9 cellular contexts compared by ENCODE assay signal in the genomic region with DNA sequence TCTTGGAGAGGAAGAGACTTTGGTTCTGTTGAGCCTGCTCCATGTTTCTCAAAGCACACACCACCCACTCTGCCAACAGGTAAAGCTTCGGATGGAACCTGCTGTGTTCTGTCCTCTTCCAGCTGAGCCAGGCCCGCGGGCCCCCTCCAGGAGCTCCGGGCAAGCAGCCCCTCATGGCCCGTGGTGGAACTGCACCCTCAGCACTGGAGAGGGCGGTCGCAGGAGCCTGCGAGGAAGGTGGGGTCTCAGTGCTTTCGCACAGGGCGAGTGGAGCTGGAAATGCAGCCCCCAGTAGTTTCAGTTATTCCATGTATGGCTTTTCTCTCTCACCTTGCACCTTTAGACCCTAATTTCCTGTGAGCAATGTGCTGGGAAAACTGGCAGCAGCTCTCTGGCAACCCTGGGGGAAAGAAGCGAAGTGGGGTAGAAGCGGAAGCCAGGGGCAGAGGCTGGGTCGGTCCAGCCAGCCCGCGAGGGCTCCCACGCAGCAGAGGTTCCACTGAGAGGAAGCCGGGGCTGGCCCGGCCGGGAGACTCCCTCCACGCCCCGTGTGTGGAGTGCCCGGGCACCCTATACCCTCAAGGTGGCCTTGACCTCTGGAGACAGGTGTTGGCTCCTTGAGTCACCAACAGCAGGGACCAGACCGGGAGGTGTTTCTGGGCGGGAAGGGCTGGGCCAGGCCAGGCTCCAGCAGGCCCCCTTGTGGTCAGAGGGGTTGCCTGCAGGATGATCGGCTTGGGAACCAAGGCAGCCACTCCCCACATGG.
DNase-seq lines count a peak whose midpoint lies in the region; ATAC-seq and TF ChIP-seq lines count a peak whose summit lies in the region.
"Had no signal": no experiment of that assay in that cellular context is flagged by ENCODE, and none has a peak within 500 bp of the region (broad histone marks: within the 10 kb centered on the region; RNA-seq: fewer than 3 reads in every experiment).

No MANE protein-coding gene starts in this region.

- no peaks in the 10 kb centered on the region for H3K4me1 ChIP-seq in HAP-1
- no peaks in the 10 kb centered on the region for H3K4me1 ChIP-seq in Loucy (ENCODE audit: insufficient read depth, low read length, poor library complexity, severe bottlenecking)
- peaks cover 5 to 6% of the 10 kb centered on the region in 2 donors for H3K4me1 ChIP-seq in left lung

- peak; percentile 80 for TF ChIP-seq CTCF in GM12872 (IDR thresholded peaks at IDR 0.05; ENCODE audit: insufficient read depth, low read depth, low read length)
- peak; percentile 62 for TF ChIP-seq CTCF in Loucy (conservative IDR thresholded peaks at IDR 0.05; ENCODE audit: low read length)
- peak; percentile 83 for TF ChIP-seq CTCF in VCaP (conservative IDR thresholded peaks at IDR 0.05)
- peak; percentile 61 to 75 for TF ChIP-seq CTCF in left lung (IDR thresholded peaks at IDR 0.05)

- peak overlapping the region; percentile 99 for H2AFZ ChIP-seq in Loucy (ENCODE audit: low read length)

- in situ Hi-C loops in HAP-1 (cut with MboI; ENCODE audit: low sequenced_read_pairs) (no loop called here), T47D (cut with HindIII; ENCODE audit: low pct_unique_long_range_greater_than_20kb, low sequenced_read_pairs) (no loop called here)

- peak; percentile 98 for ATAC-seq in left lung

- no peaks in the 10 kb centered on the region for H3F3A ChIP-seq in Loucy (ENCODE audit: low read depth)

- H3K27ac ChIP-seq in VCaP (no peak overlapping the region), left lung (no peak overlapping the region)
- H3K27ac ChIP-seq: neutrophil had no signal

- no peaks in the 10 kb centered on the region for H4K20me1 ChIP-seq in Loucy (ENCODE audit: insufficient read depth, low read length, poor library complexity, severe bottlenecking)

- intact Hi-C loops in left lung (cut with DNase I), result no loop called here

- no peaks in the 10 kb centered on the region for H3K9me3 ChIP-seq in HAP-1
- no peaks in the 10 kb centered on the region for H3K9me3 ChIP-seq in Loucy (ENCODE audit: insufficient read depth, low read depth, low read length)
- no peaks in the 10 kb centered on the region for H3K9me3 ChIP-seq in left lung
- H3K9me3 ChIP-seq: neutrophil had no signal

- peak; percentile 23 to 76 for DNase-seq in HAP-1 (ENCODE audit: low spot score in 2 of 2)
- DNase-seq in T47D (ENCODE audit: low read depth in 1 of 2, low spot score in 1 of 2), result peak; percentile 58 to 85
- DNase-seq in left lung, result peak; percentile 58 to 87
- peak; percentile 49 to 69 (median 49) for DNase-seq in stimulated activated CD4-positive, alpha-beta T cell treated with anti-CD3 and anti-CD28 coated beads, TNF-alpha, amount 100 ng/mL, for 24 hours (ENCODE audit: low read depth in 3 of 3)
- DNase-seq in AG08395 (ENCODE audit: low spot score), result no peak

- H3K4me3 ChIP-seq in HAP-1 (no peak overlapping the region), Loucy (ENCODE audit: low read length, poor library complexity, severe bottlenecking) (peak overlapping the region; percentile 73), left lung (peak overlapping the region in 1 of 2 donors; percentile 15)

- H3K36me3 ChIP-seq in HAP-1 (replicated peaks) (no peaks in the 10 kb centered on the region), Loucy (ENCODE audit: insufficient read depth, low read length) (no peaks in the 10 kb centered on the region), left lung (no peaks in the 10 kb centered on the region)
- H3K36me3 ChIP-seq: neutrophil had no signal

- no peaks in the 10 kb centered on the region for H3K79me2 ChIP-seq in Loucy (ENCODE audit: insufficient read depth, low read length)

- no peaks in the 10 kb centered on the region for H3K9me2 ChIP-seq in Loucy (replicated peaks; ENCODE audit: low read depth, low read length)

- H3K9ac ChIP-seq in Loucy (ENCODE audit: low read depth, low read length, poor library complexity, severe bottlenecking), result peak overlapping the region; percentile 43

- H3K4me2 ChIP-seq in Loucy (ENCODE audit: low read depth, low read length, poor library complexity, severe bottlenecking), result peak overlapping the region; percentile 81

- H3K27me3 ChIP-seq in HAP-1 (ENCODE audit: low read depth) (no peaks in the 10 kb centered on the region), Loucy (ENCODE audit: insufficient read depth, low read length, poor library complexity, severe bottlenecking) (no peaks in the 10 kb centered on the region), left lung (peaks cover 0 to 47% of the 10 kb centered on the region in 2 donors)
